ENCODE assay signal across 9 cellular contexts in the genomic region with DNA sequence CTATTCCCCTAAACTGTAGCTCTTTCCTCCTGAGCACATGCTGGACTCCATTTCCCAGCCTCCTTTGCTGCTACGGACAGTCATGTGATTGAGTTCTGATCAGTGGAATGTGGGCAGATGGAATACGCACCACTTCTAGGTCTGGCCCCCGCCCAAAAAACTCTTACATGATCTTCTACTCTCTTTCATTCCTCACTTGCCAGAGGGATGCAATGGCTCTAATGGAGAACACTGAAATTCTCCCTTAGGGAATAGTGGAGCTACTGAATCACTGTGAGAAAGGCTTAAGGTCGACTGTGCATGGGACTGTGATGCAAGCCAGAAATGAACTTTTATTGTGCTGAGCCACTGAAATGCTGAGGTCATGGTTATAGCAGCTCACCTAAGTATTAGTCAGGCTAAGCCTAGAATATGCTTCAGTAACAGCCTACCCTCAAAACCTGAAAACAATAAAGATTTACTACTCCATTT. TPM values are rescaled to one million over a fixed set of nuclear protein-coding genes. Genes with fewer than 3 reads are reported as not detected.
DNase-seq lines count a peak whose midpoint lies in the region; ATAC-seq and TF ChIP-seq lines count a peak whose summit lies in the region.
"Had no signal": no experiment of that assay in that cellular context is flagged by ENCODE, and none has a peak within 500 bp of the region (broad histone marks: within the 10 kb centered on the region; RNA-seq: fewer than 3 reads in every experiment).

No MANE protein-coding gene starts in this region.

- H3K23ac ChIP-seq in trophoblast cell (ENCODE audit: low read length), result no peak overlapping the region

- no peak overlapping the region for H3K4ac ChIP-seq in trophoblast cell (ENCODE audit: low read depth, low read length)

- no peak overlapping the region for H3K14ac ChIP-seq in trophoblast cell (ENCODE audit: low read length)

- H2BK12ac ChIP-seq in trophoblast cell (ENCODE audit: low read length), result no peak overlapping the region

- H3K27ac ChIP-seq in GM23248, result peak overlapping the region; percentile 46
- H3K27ac ChIP-seq in trophoblast cell (ENCODE audit: low read depth, low read length), result no peak overlapping the region
- H3K27ac ChIP-seq: parathyroid adenoma had no signal

- H3K36me3 ChIP-seq in GM23248 (ENCODE audit: low read depth) (no peaks in the 10 kb centered on the region), trophoblast cell (ENCODE audit: control insufficient read depth in 1 of 2, insufficient read depth in 2 of 2, low read length in 2 of 2) (no peaks in the 10 kb centered on the region)

- no peak overlapping the region for H4K91ac ChIP-seq in trophoblast cell (ENCODE audit: low read depth, low read length)

- no peak overlapping the region for H3K4me2 ChIP-seq in GM23248 (ENCODE audit: unreplicated experiment)
- peak overlapping the region; percentile 33 for H3K4me2 ChIP-seq in trophoblast cell (ENCODE audit: low read length)

- H4K8ac ChIP-seq in trophoblast cell (ENCODE audit: low read depth, low read length), result peak overlapping the region; percentile 25

- in situ Hi-C loops in GM23248 (cut with MboI), result no loop called here

- H4K20me1 ChIP-seq in GM23248 (ENCODE audit: insufficient read depth), result no peaks in the 10 kb centered on the region

- H3K27me3 ChIP-seq in GM23248 (replicated peaks; ENCODE audit: insufficient read depth) (no peaks in the 10 kb centered on the region), trophoblast cell (ENCODE audit: insufficient read depth, low read length) (no peaks in the 10 kb centered on the region)

- no peaks in the 10 kb centered on the region for H3K79me1 ChIP-seq in trophoblast cell (ENCODE audit: low read length)

- no peak overlapping the region for H3K18ac ChIP-seq in trophoblast cell (ENCODE audit: low read length)

- H3K9me3 ChIP-seq in GM23248 (ENCODE audit: low read depth) (no peaks in the 10 kb centered on the region), trophoblast cell (ENCODE audit: insufficient read depth, low read depth, low read length) (peaks cover 3% of the 10 kb centered on the region)

- ATAC-seq in HG03520 (IDR thresholded peaks at IDR 0.05; ENCODE audit: unreplicated experiment), result no peak
- ATAC-seq in HG03045 (IDR thresholded peaks at IDR 0.05; ENCODE audit: unreplicated experiment), result no peak

- H2BK120ac ChIP-seq in trophoblast cell (ENCODE audit: insufficient read depth, low read length, poor library complexity), result no peak overlapping the region

- H2AFZ ChIP-seq in GM23248 (peak overlapping the region; percentile 35), trophoblast cell (ENCODE audit: insufficient read depth, low read length, poor library complexity) (peak overlapping the region; percentile 8)
- H2AFZ ChIP-seq: parathyroid adenoma had no signal

- no peak overlapping the region for H2BK5ac ChIP-seq in trophoblast cell (ENCODE audit: low read depth, low read length, poor library complexity)

- no peak overlapping the region for H2AK5ac ChIP-seq in trophoblast cell (ENCODE audit: low read length)

- no peaks in the 10 kb centered on the region for H3K9me2 ChIP-seq in GM23248 (ENCODE audit: insufficient read depth)

- no peak overlapping the region for H3K4me3 ChIP-seq in GM23248
- H3K4me3 ChIP-seq in fibroblast of the aortic adventitia (ENCODE audit: low read depth, low read length), result no peak overlapping the region
- no peak overlapping the region for H3K4me3 ChIP-seq in trophoblast cell (ENCODE audit: low read depth, low read length)

- no peak overlapping the region for H3K9ac ChIP-seq in GM23248
- H3K9ac ChIP-seq in trophoblast cell (ENCODE audit: low read length), result no peak overlapping the region
- H3K9ac ChIP-seq: parathyroid adenoma had no signal

- no peak for TF ChIP-seq CTCF in fibroblast of the aortic adventitia (IDR thresholded peaks at IDR 0.05; ENCODE audit: insufficient read depth, low read length)

- no peaks in the 10 kb centered on the region for H3K79me2 ChIP-seq in GM23248 (ENCODE audit: insufficient read depth)
- H3K79me2 ChIP-seq in trophoblast cell (ENCODE audit: control insufficient read depth, insufficient read depth, low read length, poor library complexity), result no peaks in the 10 kb centered on the region
- H3K79me2 ChIP-seq: parathyroid adenoma had no signal

- H3K4me1 ChIP-seq in GM23248 (ENCODE audit: insufficient read depth) (peaks cover 4% of the 10 kb centered on the region; the same call in 1 of the 2 replicates), trophoblast cell (ENCODE audit: control insufficient read depth in 1 of 2, insufficient read depth in 2 of 2, low read length in 2 of 2) (peaks cover 0 to 4% of the 10 kb centered on the region in 2 experiments)
- H3K4me1 ChIP-seq: parathyroid adenoma had no signal

- no peak overlapping the region for H4K12ac ChIP-seq in trophoblast cell (ENCODE audit: low read depth, low read length)

- H3F3A ChIP-seq in GM23248 (ENCODE audit: insufficient read depth), result peaks cover 14% of the 10 kb centered on the region; the same call in 1 of the 2 replicates

- 19 to 20% methylated on average over 4 of the region's 4 CpGs for WGBS in GM23248 (ENCODE audit: low coverage in 1 of 2, low lambda C conversion rate in 2 of 2, missing lambda C conversion rate in 2 of 2), 2 experiments
- no CpG with 5 or more reads among the region's 4 CpGs for WGBS in trophoblast cell (ENCODE audit: extremely low coverage, insufficient coverage, insufficient read length)

- peak; percentile 89 for DNase-seq in GM23248
- peak; percentile 58 for DNase-seq in RKO (ENCODE audit: low spot score)
- DNase-seq in fibroblast of the aortic adventitia (ENCODE audit: low read depth), result peak; percentile 86
- peak; percentile 52 to 63 for DNase-seq in trophoblast cell
- DNase-seq in activated CD4-positive, alpha-beta T cell treated with anti-CD3 and anti-CD28 coated beads for 1 hour, result no peak
- no peak for DNase-seq in NCI-H748 (lab: John Stamatoyannopoulos, UW; ENCODE audit: unreplicated experiment)

RNA-seq across cellular contexts. Expression of a gene that starts 13.0 kb away (rescaled TPM):
- 440 and 494 TPM in 2 replicates for total RNA-seq in GM23248 (2014; rRNA removed; shearing (Covaris generic))
- polyA plus RNA-seq in GM23248 (2016; fragmentation: Nextera tagmentation; extraction: Ambion mirVana), result 560 and 574 TPM in 2 replicates
- total RNA-seq in fibroblast of the aortic adventitia (ENCODE audit: low replicate concordance), result 73.8 and 449 TPM in 2 replicates
- polyA plus RNA-seq in trophoblast cell (2013), result 269 and 271 TPM in 2 replicates

RNA-seq across cellular contexts. Expression of a gene that starts 30.5 kb away (rescaled TPM):
- total RNA-seq in GM23248 (2014; rRNA removed; shearing (Covaris generic)), result 10.5 and 20.4 TPM in 2 replicates
- 13.6 and 16.5 TPM in 2 replicates for polyA plus RNA-seq in GM23248 (2016; fragmentation: Nextera tagmentation; extraction: Ambion mirVana)
- 23.2 and 27.6 TPM in 2 replicates for total RNA-seq in fibroblast of the aortic adventitia (ENCODE audit: low replicate concordance)
- polyA plus RNA-seq in trophoblast cell (2013), result 16.2 and 16.7 TPM in 2 replicates

RNA-seq across cellular contexts. Expression of a gene that starts 37.9 kb away (rescaled TPM):
- 16.6 and 29.8 TPM in 2 replicates for total RNA-seq in GM23248 (2014; rRNA removed; shearing (Covaris generic))
- 2.9 and 3.6 TPM in 2 replicates for polyA plus RNA-seq in GM23248 (2016; fragmentation: Nextera tagmentation; extraction: Ambion mirVana)
- total RNA-seq in fibroblast of the aortic adventitia (ENCODE audit: low replicate concordance), result 14.2 and 19.6 TPM in 2 replicates
- 37.6 TPM in 2 replicates for polyA plus RNA-seq in trophoblast cell (2013)

Comparison
In these comparisons a context has a peak if more than half of its experiments do, and no peak if none do; other contexts are left out.
1. DNase-seq: peak in GM23248 (single experiment), RKO (single experiment), fibroblast of the aortic adventitia (single experiment) and trophoblast cell (2 of 2); none in activated CD4-positive, alpha-beta T cell treated with anti-CD3 and anti-CD28 coated beads for 1 hour (single experiment) and NCI-H748 (single experiment).